10 cellular contexts compared by ENCODE assay signal in the genomic region with DNA sequence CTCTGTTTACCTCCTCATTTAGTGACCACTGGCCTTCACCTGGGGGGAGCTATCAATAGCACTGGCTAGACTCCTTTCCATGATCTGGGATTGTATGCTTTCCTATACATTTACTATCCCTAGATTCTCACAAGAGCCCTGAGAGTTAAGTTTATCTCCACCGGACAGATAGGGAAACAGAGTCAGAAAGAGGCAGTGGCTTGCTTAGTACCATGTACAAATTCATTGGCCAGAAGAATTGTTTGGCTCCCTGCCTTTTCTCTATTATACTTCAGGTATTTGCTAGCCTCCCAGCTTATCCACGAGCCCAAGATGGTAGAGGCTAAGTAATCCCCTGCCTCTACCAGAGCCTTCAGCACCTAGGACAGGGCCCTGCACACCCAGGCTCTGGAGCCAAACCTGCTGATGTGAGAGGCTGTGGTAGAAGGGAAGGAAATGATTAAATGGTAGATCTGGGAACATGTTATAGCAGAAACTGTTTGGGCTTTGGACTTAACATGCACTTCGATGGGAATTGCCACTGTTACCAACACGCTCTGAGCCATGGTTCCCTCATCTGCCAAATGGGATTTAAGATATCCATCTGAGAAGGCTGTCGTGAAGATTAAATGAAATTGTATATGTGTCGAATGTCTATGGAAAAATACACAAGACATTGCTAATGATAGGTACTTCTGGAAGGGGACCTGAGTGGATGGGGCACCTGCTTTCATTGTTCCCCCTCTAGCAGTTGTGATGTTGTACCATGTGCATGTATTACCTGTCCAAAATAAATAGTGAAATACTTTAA. TPM values are rescaled to one million over a fixed set of nuclear protein-coding genes. Genes with fewer than 3 reads are reported as not detected.
DNase-seq lines count a peak whose midpoint lies in the region; ATAC-seq, FAIRE-seq and TF ChIP-seq lines count a peak whose summit lies in the region.
"Had no signal": no experiment of that assay in that cellular context is flagged by ENCODE, and none has a peak within 500 bp of the region (broad histone marks: within the 10 kb centered on the region; RNA-seq: fewer than 3 reads in every experiment).

No MANE protein-coding gene starts in this region.

- H3K79me2 ChIP-seq in H1 (ENCODE audit: control insufficient read depth in 1 of 2, insufficient read depth in 2 of 2, low read length in 2 of 2) (peaks cover 0 to 5% of the 10 kb centered on the region in 2 experiments; a peak in 2 of 4 replicates), trophoblast cell (ENCODE audit: control insufficient read depth, insufficient read depth, low read length, poor library complexity) (no peaks in the 10 kb centered on the region)
- H3K79me2 ChIP-seq: parathyroid adenoma had no signal

- H2AK5ac ChIP-seq in H1 (ENCODE audit: low read depth, low read length) (no peak overlapping the region), trophoblast cell (ENCODE audit: low read length) (no peak overlapping the region)

- DNase-seq in DMS53 (lab: John Stamatoyannopoulos, UW) (peak; percentile 51), DMS53 treated with DMSO at 0.1 percent for 48 hours (lab: John Stamatoyannopoulos, UW; ENCODE audit: unreplicated experiment) (no peak), H1 (ENCODE audit: low read depth in 1 of 2, low spot score in 2 of 2) (peak in 1 of 2 experiments; percentile 80), trophoblast cell (peak; percentile 24 to 64)
- no peak for DNase-seq in NK-92 treated with Interleukin-12 subunit alpha and Interleukin-12 subunit beta, amount 100 ng/mL, for 24 hours (lab: John Stamatoyannopoulos, UW)

- H2AFZ ChIP-seq in H1 (ENCODE audit: low read length) (no peak overlapping the region), trophoblast cell (ENCODE audit: insufficient read depth, low read length, poor library complexity) (no peak overlapping the region)
- H2AFZ ChIP-seq: parathyroid adenoma had no signal

- H3K79me1 ChIP-seq in H1 (ENCODE audit: low read depth, low read length): peaks cover 2% of the 10 kb centered on the region; the same call in 1 of the 2 replicates
- no peaks in the 10 kb centered on the region for H3K79me1 ChIP-seq in trophoblast cell (ENCODE audit: low read length)

- H3K36me3 ChIP-seq in H1 (ENCODE audit: control insufficient read depth in 2 of 4, insufficient read depth in 4 of 4, low read length in 3 of 4): peaks cover 0 to 2% (median 0%) of the 10 kb centered on the region in 4 experiments; a peak in 1 of 8 replicates
- H3K36me3 ChIP-seq in trophoblast cell (ENCODE audit: control insufficient read depth in 1 of 2, insufficient read depth in 2 of 2, low read length in 2 of 2): no peaks in the 10 kb centered on the region

- H2BK12ac ChIP-seq in H1 (ENCODE audit: low read depth, low read length): no peak overlapping the region
- no peak overlapping the region for H2BK12ac ChIP-seq in trophoblast cell (ENCODE audit: low read length)

- no peaks in the 10 kb centered on the region for H3K9me3 ChIP-seq in H1 (ENCODE audit: insufficient read depth in 2 of 2, low read depth in 1 of 2, low read length in 1 of 2)
- no peaks in the 10 kb centered on the region for H3K9me3 ChIP-seq in trophoblast cell (ENCODE audit: insufficient read depth, low read depth, low read length)

- H3K4me2 ChIP-seq in H1 (ENCODE audit: insufficient read depth in 1 of 2, low read depth in 2 of 2, low read length in 2 of 2) (no peak overlapping the region; a peak in 1 of 4 replicates), trophoblast cell (ENCODE audit: low read length) (no peak overlapping the region)

- H3K4ac ChIP-seq in H1 (replicated peaks; ENCODE audit: insufficient read length, low read depth, low read length): no peak overlapping the region
- no peak overlapping the region for H3K4ac ChIP-seq in trophoblast cell (ENCODE audit: low read depth, low read length)

- H4K8ac ChIP-seq in H1 (ENCODE audit: extremely low read depth, insufficient read depth, low read length) (no peak overlapping the region), trophoblast cell (ENCODE audit: low read depth, low read length) (no peak overlapping the region)

- no peak overlapping the region for H3K14ac ChIP-seq in H1 (ENCODE audit: insufficient read length)
- H3K14ac ChIP-seq in trophoblast cell (ENCODE audit: low read length): no peak overlapping the region

- TF ChIP-seq CTCF in H1 (IDR thresholded peaks at IDR 0.05; ENCODE audit: control extremely low read depth in 1 of 3, insufficient read depth in 1 of 3, low read depth in 1 of 3, low read length in 3 of 3): no peak

- H3K27me3 ChIP-seq in H1 (replicated peaks in 1 of 4; ENCODE audit: control insufficient read depth in 3 of 4, extremely low read depth in 1 of 4, insufficient read depth in 3 of 4, low read length in 3 of 4): peaks cover 0 to 2% (median 0%) of the 10 kb centered on the region in 4 experiments; a peak in 2 of 7 replicates
- peaks cover 18% of the 10 kb centered on the region for H3K27me3 ChIP-seq in trophoblast cell (ENCODE audit: insufficient read depth, low read length)

- WGBS in H1 (ENCODE audit: extremely low coverage in 1 of 2, insufficient coverage in 1 of 2, insufficient read length in 1 of 2, insufficient replicate concordance in 2 of 2, low coverage in 1 of 2, low lambda C conversion rate in 2 of 2, missing lambda C conversion rate in 1 of 2), 2 experiments: 75% methylated on average over 6 of the region's 6 CpGs; no CpG with 5 or more reads in 1 of the 2 experiments
- no CpG with 5 or more reads among the region's 6 CpGs for WGBS in trophoblast cell (ENCODE audit: extremely low coverage, insufficient coverage, insufficient read length)

- H4K91ac ChIP-seq in H1 (replicated peaks; ENCODE audit: insufficient read length, low read length) (no peak overlapping the region), trophoblast cell (ENCODE audit: low read depth, low read length) (no peak overlapping the region)

- FAIRE-seq in H1 (lab: Jason Lieb, UNC): peak; percentile 58
- FAIRE-seq: A204.1 had no signal

- no peak for ATAC-seq in GM21717 (IDR thresholded peaks at IDR 0.05; ENCODE audit: unreplicated experiment)
- ATAC-seq in GM21381 (IDR thresholded peaks at IDR 0.05; ENCODE audit: unreplicated experiment): no peak

- H3K27ac ChIP-seq in H1 (ENCODE audit: low read depth, low read length): no peak overlapping the region
- H3K27ac ChIP-seq in trophoblast cell (ENCODE audit: low read depth, low read length): no peak overlapping the region
- H3K27ac ChIP-seq: parathyroid adenoma had no signal

- H3K23ac ChIP-seq in H1 (ENCODE audit: insufficient read length): no peak overlapping the region
- no peak overlapping the region for H3K23ac ChIP-seq in trophoblast cell (ENCODE audit: low read length)

- no peak overlapping the region for H3K9ac ChIP-seq in H1 (replicated peaks in 1 of 4; ENCODE audit: extremely low read depth in 1 of 4, low read depth in 3 of 4, low read length in 3 of 4)
- H3K9ac ChIP-seq in trophoblast cell (ENCODE audit: low read length): no peak overlapping the region
- H3K9ac ChIP-seq: parathyroid adenoma had no signal

- TF ChIP-seq RAD21 in H1 (IDR thresholded peaks at IDR 0.05 in 1 of 2, conservative IDR thresholded peaks at IDR 0.05 in 1 of 2; ENCODE audit: low read depth in 2 of 2, low read length in 2 of 2): peak in 1 of 2 experiments; percentile 32; a peak in 1 of 4 replicates

- TF ChIP-seq EP300 in H1 (IDR thresholded peaks at IDR 0.05; ENCODE audit: borderline replicate concordance in 1 of 2, low read depth in 2 of 2, low read length in 2 of 2): no peak

- no peak overlapping the region for H3K56ac ChIP-seq in H1 (replicated peaks; ENCODE audit: insufficient read length, low read depth, low read length)

- no peak for TF ChIP-seq POLR2A in H1 (IDR thresholded peaks at IDR 0.05; ENCODE audit: control extremely low read depth in 1 of 2, low read depth in 2 of 2, low read length in 2 of 2)

- peaks cover 0 to 1% of the 10 kb centered on the region in 2 experiments for H4K20me1 ChIP-seq in H1 (replicated peaks in 1 of 2; ENCODE audit: control insufficient read depth in 1 of 2, insufficient read depth in 2 of 2, low read length in 2 of 2)

- H3K4me1 ChIP-seq in H1 (replicated peaks in 1 of 4; ENCODE audit: control insufficient read depth in 3 of 4, insufficient read depth in 4 of 4, low read length in 3 of 4) (peaks cover 7 to 23% (median 13%) of the 10 kb centered on the region in 4 experiments), trophoblast cell (ENCODE audit: control insufficient read depth in 1 of 2, insufficient read depth in 2 of 2, low read length in 2 of 2) (peaks cover 10 to 17% of the 10 kb centered on the region in 2 experiments)
- H3K4me1 ChIP-seq: parathyroid adenoma had no signal

- no peak overlapping the region for H2BK15ac ChIP-seq in H1 (ENCODE audit: low read length)

- no peak overlapping the region for H4K5ac ChIP-seq in H1 (ENCODE audit: insufficient read length, low read depth, low read length)

- H3K18ac ChIP-seq in H1 (ENCODE audit: extremely low read depth, low read length) (no peak overlapping the region), trophoblast cell (ENCODE audit: low read length) (no peak overlapping the region)

- CTCF ChIA-PET in H1 (lab: Charles Lee; ENCODE audit: partially characterized antibody): interaction anchor here (1.1 to 30.2 kb wide), 6 partner anchors 12 to 65 kb away, joined by 3 to 767 read pairs (median 102); a partner anchor contains a TSS

- peaks cover 14% of the 10 kb centered on the region for H3K23me2 ChIP-seq in H1 (ENCODE audit: low read depth, low read length)

- POLR2A ChIA-PET in H1 (lab: Charles Lee; ENCODE audit: partially characterized antibody): interaction anchor here (1.0 to 7.7 kb wide), 7 partner anchors 14 to 145 kb away, joined by 3 to 220 read pairs (median 6); no protein-coding TSS in a partner anchor

- H2BK5ac ChIP-seq in H1 (ENCODE audit: low read depth, low read length) (no peak overlapping the region), trophoblast cell (ENCODE audit: low read depth, low read length, poor library complexity) (no peak overlapping the region)

- no peak overlapping the region for H4K12ac ChIP-seq in trophoblast cell (ENCODE audit: low read depth, low read length)

- H3K4me3 ChIP-seq in H1 (ENCODE audit: extremely low read depth in 1 of 4, insufficient read depth in 2 of 4, low read depth in 3 of 4, low read length in 4 of 4) (no peak overlapping the region), trophoblast cell (ENCODE audit: low read depth, low read length) (no peak overlapping the region)

- H2BK20ac ChIP-seq in H1 (ENCODE audit: low read length): no peak overlapping the region

- H2BK120ac ChIP-seq in H1 (replicated peaks; ENCODE audit: low read depth, low read length) (no peak overlapping the region), trophoblast cell (ENCODE audit: insufficient read depth, low read length, poor library complexity) (no peak overlapping the region)

RNA-seq across cellular contexts. Expression of a gene that starts 3.1 kb away (rescaled TPM):
- polyA plus RNA-seq in PFSK-1 (2012; ENCODE audit: insufficient read length, low read depth): not detected
- total RNA-seq in H1 (2021; fragmentation: NEBNext Ultra II Directional; extraction: Animal tissue kit (Norgen Biotek cat#: 25700)): 3.5 and 3.8 TPM in 2 replicates
- polyA plus RNA-seq in H1 (2011; rRNA removed): 6.3 and 10.5 TPM in 2 replicates
- 7.2 TPM for polyA plus RNA-seq in H1 (2011; cell fraction: cytosol; rRNA removed)
- 18.7 TPM for polyA plus RNA-seq in H1 (2011; cell fraction: nucleus; rRNA removed)
- 6.7 to 8.3 TPM (median 7.4 TPM) in 4 replicates for polyA plus RNA-seq in H1 (2012, experiment 1 of 2)
- 5.7 TPM for polyA plus RNA-seq in H1 (2012, experiment 2 of 2)
- polyA plus RNA-seq in H1 (2013, experiment 1 of 2): 3.9 TPM
- 3.9 TPM for polyA plus RNA-seq in H1 (2013, experiment 2 of 2)
- 13.1 and 19.7 TPM in 2 replicates for polyA minus RNA-seq in H1 (2011; rRNA and poly(A)+ RNA removed)
- polyA minus RNA-seq in H1 (2011; cell fraction: cytosol; rRNA and poly(A)+ RNA removed): 4.6 TPM
- polyA minus RNA-seq in H1 (2011; cell fraction: nucleus; rRNA and poly(A)+ RNA removed): 11.3 TPM
- 2.8 TPM in 2 replicates for polyA plus RNA-seq in trophoblast cell (2013)

RNA-seq across cellular contexts. Expression of a gene that starts 37.1 kb away (rescaled TPM):
- not detected for polyA plus RNA-seq in PFSK-1 (2012; ENCODE audit: insufficient read length, low read depth)
- total RNA-seq in H1 (2021; fragmentation: NEBNext Ultra II Directional; extraction: Animal tissue kit (Norgen Biotek cat#: 25700)): 9.7 and 10.5 TPM in 2 replicates
- 10.0 and 10.8 TPM in 2 replicates for polyA plus RNA-seq in H1 (2011; rRNA removed)
- polyA plus RNA-seq in H1 (2011; cell fraction: cytosol; rRNA removed): 10.9 TPM
- 23.6 TPM for polyA plus RNA-seq in H1 (2011; cell fraction: nucleus; rRNA removed)
- polyA plus RNA-seq in H1 (2012, experiment 1 of 2): 10.3 to 15.4 TPM (median 12.6 TPM) in 4 replicates
- 7.8 TPM for polyA plus RNA-seq in H1 (2012, experiment 2 of 2)
- 6.0 TPM for polyA plus RNA-seq in H1 (2013, experiment 1 of 2)
- 5.7 TPM for polyA plus RNA-seq in H1 (2013, experiment 2 of 2)
- 14.7 and 17.6 TPM in 2 replicates for polyA minus RNA-seq in H1 (2011; rRNA and poly(A)+ RNA removed)
- polyA minus RNA-seq in H1 (2011; cell fraction: cytosol; rRNA and poly(A)+ RNA removed): 13.7 TPM
- 13.6 TPM for polyA minus RNA-seq in H1 (2011; cell fraction: nucleus; rRNA and poly(A)+ RNA removed)
- 6.4 and 6.5 TPM in 2 replicates for polyA plus RNA-seq in trophoblast cell (2013)

RNA-seq across cellular contexts. Expression of a gene that starts 45.5 kb away (rescaled TPM):
- polyA plus RNA-seq in PFSK-1 (2012; ENCODE audit: insufficient read length, low read depth): 0.39 TPM
- total RNA-seq in H1 (2021; fragmentation: NEBNext Ultra II Directional; extraction: Animal tissue kit (Norgen Biotek cat#: 25700)): 40.9 and 44.0 TPM in 2 replicates
- 31.2 and 50.3 TPM in 2 replicates for polyA plus RNA-seq in H1 (2011; rRNA removed)
- polyA plus RNA-seq in H1 (2011; cell fraction: cytosol; rRNA removed): 19.7 TPM
- 102 TPM for polyA plus RNA-seq in H1 (2011; cell fraction: nucleus; rRNA removed)
- polyA plus RNA-seq in H1 (2012, experiment 1 of 2): 35.9 to 57.1 TPM (median 46.6 TPM) in 4 replicates
- polyA plus RNA-seq in H1 (2012, experiment 2 of 2): 29.8 TPM
- polyA plus RNA-seq in H1 (2013, experiment 1 of 2): 31.5 TPM
- polyA plus RNA-seq in H1 (2013, experiment 2 of 2): 31.7 TPM
- polyA minus RNA-seq in H1 (2011; rRNA and poly(A)+ RNA removed): 37.0 and 48.0 TPM in 2 replicates
- polyA minus RNA-seq in H1 (2011; cell fraction: cytosol; rRNA and poly(A)+ RNA removed): 25.8 TPM
- 61.8 TPM for polyA minus RNA-seq in H1 (2011; cell fraction: nucleus; rRNA and poly(A)+ RNA removed)
- polyA plus RNA-seq in trophoblast cell (2013): 22.8 and 24.6 TPM in 2 replicates

Comparison
In these comparisons a context has a peak if more than half of its experiments do, and no peak if none do; other contexts are left out.
1. DNase-seq: peak in DMS53 (single experiment) and trophoblast cell (2 of 2); none in DMS53 treated with DMSO at 0.1 percent for 48 hours (single experiment) and NK-92 treated with Interleukin-12 subunit alpha and Interleukin-12 subunit beta, amount 100 ng/mL, for 24 hours (single experiment).